In the genomic region with DNA sequence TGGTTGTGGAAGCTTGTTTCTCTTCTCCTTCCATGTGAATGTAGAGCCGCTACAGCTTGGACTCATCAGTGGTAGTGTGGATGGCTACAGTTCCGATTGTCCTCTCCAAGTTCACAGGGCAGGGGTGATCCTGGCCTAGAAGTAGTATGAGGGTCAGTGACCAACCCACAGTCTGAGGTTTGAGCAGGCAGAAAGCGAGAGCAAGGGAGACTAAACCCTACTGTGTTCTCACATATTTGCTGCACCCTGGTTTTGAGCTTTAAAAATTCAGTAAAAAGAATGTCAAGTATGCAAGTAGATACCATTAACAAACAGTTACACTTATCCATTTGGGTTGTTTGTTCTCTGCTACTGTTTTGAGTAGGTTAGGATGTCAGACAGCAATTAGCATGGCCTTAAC, we compare ENCODE assay signal across 2 cellular contexts.
TF ChIP-seq lines count a peak whose summit lies in the region.

No MANE protein-coding gene starts in this region.

TF ChIP-seq in GM23338, 12 proteins besides CTCF, POLR2A, EP300 and RAD21 (continued from another document):
- TF ChIP-seq STAT1 (IDR thresholded peaks at IDR 0.05; ENCODE audit: unreplicated experiment) (no peak), CREB1 (CRISPR knock-in tag; IDR thresholded peaks at IDR 0.05; ENCODE audit: low read depth) (no peak)
- TF ChIP-seq, protein P1, sequence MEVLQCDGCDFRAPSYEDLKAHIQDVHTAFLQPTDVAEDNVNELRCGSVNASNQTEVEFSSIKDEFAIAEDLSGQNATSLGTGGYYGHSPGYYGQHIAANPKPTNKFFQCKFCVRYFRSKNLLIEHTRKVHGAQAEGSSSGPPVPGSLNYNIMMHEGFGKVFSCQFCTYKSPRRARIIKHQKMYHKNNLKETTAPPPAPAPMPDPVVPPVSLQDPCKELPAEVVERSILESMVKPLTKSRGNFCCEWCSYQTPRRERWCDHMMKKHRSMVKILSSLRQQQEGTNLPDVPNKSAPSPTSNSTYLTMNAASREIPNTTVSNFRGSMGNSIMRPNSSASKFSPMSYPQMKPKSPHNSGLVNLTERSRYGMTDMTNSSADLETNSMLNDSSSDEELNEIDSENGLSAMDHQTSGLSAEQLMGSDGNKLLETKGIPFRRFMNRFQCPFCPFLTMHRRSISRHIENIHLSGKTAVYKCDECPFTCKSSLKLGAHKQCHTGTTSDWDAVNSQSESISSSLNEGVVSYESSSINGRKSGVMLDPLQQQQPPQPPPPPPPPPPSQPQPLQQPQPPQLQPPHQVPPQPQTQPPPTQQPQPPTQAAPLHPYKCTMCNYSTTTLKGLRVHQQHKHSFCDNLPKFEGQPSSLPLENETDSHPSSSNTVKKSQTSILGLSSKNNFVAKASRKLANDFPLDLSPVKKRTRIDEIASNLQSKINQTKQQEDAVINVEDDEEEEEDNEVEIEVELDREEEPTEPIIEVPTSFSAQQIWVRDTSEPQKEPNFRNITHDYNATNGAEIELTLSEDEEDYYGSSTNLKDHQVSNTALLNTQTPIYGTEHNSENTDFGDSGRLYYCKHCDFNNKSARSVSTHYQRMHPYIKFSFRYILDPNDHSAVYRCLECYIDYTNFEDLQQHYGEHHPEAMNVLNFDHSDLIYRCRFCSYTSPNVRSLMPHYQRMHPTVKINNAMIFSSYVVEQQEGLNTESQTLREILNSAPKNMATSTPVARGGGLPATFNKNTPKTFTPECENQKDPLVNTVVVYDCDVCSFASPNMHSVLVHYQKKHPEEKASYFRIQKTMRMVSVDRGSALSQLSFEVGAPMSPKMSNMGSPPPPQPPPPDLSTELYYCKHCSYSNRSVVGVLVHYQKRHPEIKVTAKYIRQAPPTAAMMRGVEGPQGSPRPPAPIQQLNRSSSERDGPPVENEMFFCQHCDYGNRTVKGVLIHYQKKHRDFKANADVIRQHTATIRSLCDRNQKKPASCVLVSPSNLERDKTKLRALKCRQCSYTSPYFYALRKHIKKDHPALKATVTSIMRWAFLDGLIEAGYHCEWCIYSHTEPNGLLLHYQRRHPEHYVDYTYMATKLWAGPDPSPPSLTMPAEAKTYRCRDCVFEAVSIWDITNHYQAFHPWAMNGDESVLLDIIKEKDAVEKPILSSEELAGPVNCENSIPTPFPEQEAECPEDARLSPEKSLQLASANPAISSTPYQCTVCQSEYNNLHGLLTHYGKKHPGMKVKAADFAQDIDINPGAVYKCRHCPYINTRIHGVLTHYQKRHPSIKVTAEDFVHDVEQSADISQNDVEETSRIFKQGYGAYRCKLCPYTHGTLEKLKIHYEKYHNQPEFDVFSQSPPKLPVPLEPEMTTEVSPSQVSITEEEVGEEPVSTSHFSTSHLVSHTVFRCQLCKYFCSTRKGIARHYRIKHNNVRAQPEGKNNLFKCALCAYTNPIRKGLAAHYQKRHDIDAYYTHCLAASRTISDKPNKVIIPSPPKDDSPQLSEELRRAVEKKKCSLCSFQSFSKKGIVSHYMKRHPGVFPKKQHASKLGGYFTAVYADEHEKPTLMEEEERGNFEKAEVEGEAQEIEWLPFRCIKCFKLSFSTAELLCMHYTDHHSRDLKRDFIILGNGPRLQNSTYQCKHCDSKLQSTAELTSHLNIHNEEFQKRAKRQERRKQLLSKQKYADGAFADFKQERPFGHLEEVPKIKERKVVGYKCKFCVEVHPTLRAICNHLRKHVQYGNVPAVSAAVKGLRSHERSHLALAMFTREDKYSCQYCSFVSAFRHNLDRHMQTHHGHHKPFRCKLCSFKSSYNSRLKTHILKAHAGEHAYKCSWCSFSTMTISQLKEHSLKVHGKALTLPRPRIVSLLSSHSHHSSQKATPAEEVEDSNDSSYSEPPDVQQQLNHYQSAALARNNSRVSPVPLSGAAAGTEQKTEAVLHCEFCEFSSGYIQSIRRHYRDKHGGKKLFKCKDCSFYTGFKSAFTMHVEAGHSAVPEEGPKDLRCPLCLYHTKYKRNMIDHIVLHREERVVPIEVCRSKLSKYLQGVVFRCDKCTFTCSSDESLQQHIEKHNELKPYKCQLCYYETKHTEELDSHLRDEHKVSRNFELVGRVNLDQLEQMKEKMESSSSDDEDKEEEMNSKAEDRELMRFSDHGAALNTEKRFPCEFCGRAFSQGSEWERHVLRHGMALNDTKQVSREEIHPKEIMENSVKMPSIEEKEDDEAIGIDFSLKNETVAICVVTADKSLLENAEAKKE (CRISPR knock-in tag; IDR thresholded peaks at IDR 0.05) = no peak

TF ChIP-seq in WTC11, 78 proteins besides CTCF, POLR2A, EP300 and RAD21 (continued from another document):
- TF ChIP-seq, protein P2, sequence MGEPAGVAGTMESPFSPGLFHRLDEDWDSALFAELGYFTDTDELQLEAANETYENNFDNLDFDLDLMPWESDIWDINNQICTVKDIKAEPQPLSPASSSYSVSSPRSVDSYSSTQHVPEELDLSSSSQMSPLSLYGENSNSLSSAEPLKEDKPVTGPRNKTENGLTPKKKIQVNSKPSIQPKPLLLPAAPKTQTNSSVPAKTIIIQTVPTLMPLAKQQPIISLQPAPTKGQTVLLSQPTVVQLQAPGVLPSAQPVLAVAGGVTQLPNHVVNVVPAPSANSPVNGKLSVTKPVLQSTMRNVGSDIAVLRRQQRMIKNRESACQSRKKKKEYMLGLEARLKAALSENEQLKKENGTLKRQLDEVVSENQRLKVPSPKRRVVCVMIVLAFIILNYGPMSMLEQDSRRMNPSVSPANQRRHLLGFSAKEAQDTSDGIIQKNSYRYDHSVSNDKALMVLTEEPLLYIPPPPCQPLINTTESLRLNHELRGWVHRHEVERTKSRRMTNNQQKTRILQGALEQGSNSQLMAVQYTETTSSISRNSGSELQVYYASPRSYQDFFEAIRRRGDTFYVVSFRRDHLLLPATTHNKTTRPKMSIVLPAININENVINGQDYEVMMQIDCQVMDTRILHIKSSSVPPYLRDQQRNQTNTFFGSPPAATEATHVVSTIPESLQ (CRISPR knock-in tag; IDR thresholded peaks at IDR 0.05) = no peak
- no peak for TF ChIP-seq TEAD4 (CRISPR knock-in tag; IDR thresholded peaks at IDR 0.05)
- no peak for TF ChIP-seq ETV6 (CRISPR knock-in tag; IDR thresholded peaks at IDR 0.05)
- no peak for TF ChIP-seq EMX1 (CRISPR knock-in tag; IDR thresholded peaks at IDR 0.05)
- no peak for TF ChIP-seq JUN (CRISPR knock-in tag; IDR thresholded peaks at IDR 0.05)
- TF ChIP-seq ZBTB21 (CRISPR knock-in tag; IDR thresholded peaks at IDR 0.05; ENCODE audit: borderline replicate concordance) = no peak
- no peak for TF ChIP-seq JAZF1 (CRISPR knock-in tag; IDR thresholded peaks at IDR 0.05)
- TF ChIP-seq GTF2I (CRISPR knock-in tag; conservative IDR thresholded peaks at IDR 0.05) = no peak
- TF ChIP-seq NFYB (CRISPR knock-in tag; conservative IDR thresholded peaks at IDR 0.05; ENCODE audit: low read depth) = no peak
- TF ChIP-seq, protein P3, sequence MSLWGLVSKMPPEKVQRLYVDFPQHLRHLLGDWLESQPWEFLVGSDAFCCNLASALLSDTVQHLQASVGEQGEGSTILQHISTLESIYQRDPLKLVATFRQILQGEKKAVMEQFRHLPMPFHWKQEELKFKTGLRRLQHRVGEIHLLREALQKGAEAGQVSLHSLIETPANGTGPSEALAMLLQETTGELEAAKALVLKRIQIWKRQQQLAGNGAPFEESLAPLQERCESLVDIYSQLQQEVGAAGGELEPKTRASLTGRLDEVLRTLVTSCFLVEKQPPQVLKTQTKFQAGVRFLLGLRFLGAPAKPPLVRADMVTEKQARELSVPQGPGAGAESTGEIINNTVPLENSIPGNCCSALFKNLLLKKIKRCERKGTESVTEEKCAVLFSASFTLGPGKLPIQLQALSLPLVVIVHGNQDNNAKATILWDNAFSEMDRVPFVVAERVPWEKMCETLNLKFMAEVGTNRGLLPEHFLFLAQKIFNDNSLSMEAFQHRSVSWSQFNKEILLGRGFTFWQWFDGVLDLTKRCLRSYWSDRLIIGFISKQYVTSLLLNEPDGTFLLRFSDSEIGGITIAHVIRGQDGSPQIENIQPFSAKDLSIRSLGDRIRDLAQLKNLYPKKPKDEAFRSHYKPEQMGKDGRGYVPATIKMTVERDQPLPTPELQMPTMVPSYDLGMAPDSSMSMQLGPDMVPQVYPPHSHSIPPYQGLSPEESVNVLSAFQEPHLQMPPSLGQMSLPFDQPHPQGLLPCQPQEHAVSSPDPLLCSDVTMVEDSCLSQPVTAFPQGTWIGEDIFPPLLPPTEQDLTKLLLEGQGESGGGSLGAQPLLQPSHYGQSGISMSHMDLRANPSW (CRISPR knock-in tag; conservative IDR thresholded peaks at IDR 0.05; ENCODE audit: low read depth) = no peak
- no peak for TF ChIP-seq ZNF423 (CRISPR knock-in tag; IDR thresholded peaks at IDR 0.05)
- TF ChIP-seq, protein P4, sequence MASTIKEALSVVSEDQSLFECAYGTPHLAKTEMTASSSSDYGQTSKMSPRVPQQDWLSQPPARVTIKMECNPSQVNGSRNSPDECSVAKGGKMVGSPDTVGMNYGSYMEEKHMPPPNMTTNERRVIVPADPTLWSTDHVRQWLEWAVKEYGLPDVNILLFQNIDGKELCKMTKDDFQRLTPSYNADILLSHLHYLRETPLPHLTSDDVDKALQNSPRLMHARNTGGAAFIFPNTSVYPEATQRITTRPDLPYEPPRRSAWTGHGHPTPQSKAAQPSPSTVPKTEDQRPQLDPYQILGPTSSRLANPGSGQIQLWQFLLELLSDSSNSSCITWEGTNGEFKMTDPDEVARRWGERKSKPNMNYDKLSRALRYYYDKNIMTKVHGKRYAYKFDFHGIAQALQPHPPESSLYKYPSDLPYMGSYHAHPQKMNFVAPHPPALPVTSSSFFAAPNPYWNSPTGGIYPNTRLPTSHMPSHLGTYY (CRISPR knock-in tag; IDR thresholded peaks at IDR 0.05) = no peak
- no peak for TF ChIP-seq NR1H2 (CRISPR knock-in tag; IDR thresholded peaks at IDR 0.05)
- no peak for TF ChIP-seq KAT7 (CRISPR knock-in tag; IDR thresholded peaks at IDR 0.05; ENCODE audit: borderline replicate concordance)
- no peak for TF ChIP-seq NFE2L1 (CRISPR knock-in tag; IDR thresholded peaks at IDR 0.05)
- TF ChIP-seq, protein P5, sequence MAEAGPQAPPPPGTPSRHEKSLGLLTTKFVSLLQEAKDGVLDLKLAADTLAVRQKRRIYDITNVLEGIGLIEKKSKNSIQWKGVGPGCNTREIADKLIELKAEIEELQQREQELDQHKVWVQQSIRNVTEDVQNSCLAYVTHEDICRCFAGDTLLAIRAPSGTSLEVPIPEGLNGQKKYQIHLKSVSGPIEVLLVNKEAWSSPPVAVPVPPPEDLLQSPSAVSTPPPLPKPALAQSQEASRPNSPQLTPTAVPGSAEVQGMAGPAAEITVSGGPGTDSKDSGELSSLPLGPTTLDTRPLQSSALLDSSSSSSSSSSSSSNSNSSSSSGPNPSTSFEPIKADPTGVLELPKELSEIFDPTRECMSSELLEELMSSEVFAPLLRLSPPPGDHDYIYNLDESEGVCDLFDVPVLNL (CRISPR knock-in tag; IDR thresholded peaks at IDR 0.05; ENCODE audit: borderline replicate concordance, low read depth) = no peak
